33 cellular contexts compared by ENCODE assay signal in genomic region chr16:83456934-83457333, GRCh38.
"Had no signal": no experiment of that assay in that cellular context is flagged by ENCODE, and none has a peak within 500 bp of the region (broad histone marks: within the 10 kb centered on the region; RNA-seq: fewer than 3 reads in every experiment).

No MANE protein-coding gene starts in this region.

- H3K4me1 ChIP-seq: adrenal gland, body of pancreas, breast epithelium had no signal

- H3K4me3 ChIP-seq: adrenal gland, body of pancreas, breast epithelium had no signal

- ATAC-seq: activated CD8-positive, alpha-beta T cell treated with anti-CD3 and anti-CD28 coated beads for 36 hours; activated naive CD4-positive, alpha-beta T cell treated with anti-CD3 and anti-CD28 coated beads, Interleukin-2, amount 50 U/mL, for 72 hours; activated T-cell treated with anti-CD3 and anti-CD28 coated beads, Interleukin-2, amount 50 U/mL, for 4 hours; activated T-cell treated with anti-CD3 and anti-CD28 coated beads, Interleukin-2, amount 50 U/mL, for 72 hours; activated T-helper 17 cell treated with anti-CD3 and anti-CD28 coated beads, Interleukin-2, amount 50 U/mL, for 72 hours; body of pancreas had no signal

- H3K9me3 ChIP-seq: adrenal gland, body of pancreas, breast epithelium had no signal

- DNase-seq: activated B cell treated with CpG ODN at 0.5 μM for 24 hours; activated CD4-positive, alpha-beta memory T cell treated with anti-CD3 and anti-CD28 coated beads for 36 hours; activated CD4-positive, alpha-beta T cell treated with anti-CD3 and anti-CD28 coated beads for 4 hours; activated CD4-positive, alpha-beta T cell treated with anti-CD3 and anti-CD28 coated beads, Interleukin-2, amount 10 ng/mL, durations not matched to agents 24 days and 14 days; activated CD4-positive, alpha-beta T cell treated with anti-CD3 and anti-CD28 coated beads, Interleukin-2, amount 50 U/mL, for 1 hour; activated CD4-positive, alpha-beta T cell treated with anti-CD3 and anti-CD28 coated beads, Interleukin-2, amount 50 U/mL, for 4 hours; activated CD4-positive, CD25-positive, alpha-beta regulatory T cell treated with anti-CD3 and anti-CD28 coated beads, Interleukin-2, amount 50 U/mL, for 72 hours; activated CD8-positive, alpha-beta memory T cell treated with anti-CD3 and anti-CD28 coated beads, Interleukin-2, amount 50 U/mL, for 4 hours; activated CD8-positive, alpha-beta T cell treated with anti-CD3 and anti-CD28 coated beads for 36 hours; activated effector memory CD4-positive, alpha-beta T cell treated with anti-CD3 and anti-CD28 coated beads, Interleukin-2, amount 50 U/mL, for 16 hours; activated gamma-delta T cell treated with Interleukin-2 at 50 U/mL for 16 hours; activated naive CD4-positive, alpha-beta T cell; activated naive CD4-positive, alpha-beta T cell treated with anti-CD3 and anti-CD28 coated beads for 36 hours; activated naive CD4-positive, alpha-beta T cell treated with anti-CD3 and anti-CD28 coated beads, Interleukin-2, amount 50 U/mL, for 16 hours; activated naive CD8-positive, alpha-beta T cell treated with anti-CD3 and anti-CD28 coated beads for 36 hours; activated T-cell treated with anti-CD3 and anti-CD28 coated beads for 4 hours; activated T-cell treated with anti-CD3 and anti-CD28 coated beads, Interleukin-2, amount 50 U/mL, for 1 hour; activated T-cell treated with anti-CD3 and anti-CD28 coated beads, Interleukin-2, amount 50 U/mL, for 4 hours; activated T-cell treated with anti-CD3 and anti-CD28 coated beads, Interleukin-2, amount 50 U/mL, for 72 hours; adrenal gland; amniotic stem cell; aorta; body of pancreas; brain microvascular endothelial cell; caudate nucleus; cerebellar nuclear complex; T-helper 1 cell; T-helper 2 cell; T-helper 9 cell had no signal

- H3K27ac ChIP-seq: adrenal gland, body of pancreas, brain microvascular endothelial cell, breast epithelium, VCaP had no signal

- H3K36me3 ChIP-seq: adrenal gland, brain microvascular endothelial cell, breast epithelium had no signal

- H3K27me3 ChIP-seq: adrenal gland, brain microvascular endothelial cell had no signal
